8 cellular contexts compared by ENCODE assay signal in genomic region chr5:141507387-141508091, GRCh38. TPM values are rescaled to one million over a fixed set of nuclear protein-coding genes. Genes with fewer than 3 reads are reported as not detected.
DNase-seq lines count a peak whose midpoint lies in the region; TF ChIP-seq lines count a peak whose summit lies in the region.

No MANE protein-coding gene starts in this region.

- peak overlapping the region; percentile 94 for H3K4me2 ChIP-seq in OCI-LY7 (ENCODE audit: low read length)

- H4K20me1 ChIP-seq in OCI-LY7 (ENCODE audit: insufficient read depth, low read length) = no peaks in the 10 kb centered on the region

- H3K36me3 ChIP-seq in GM06990 (ENCODE audit: control insufficient read depth, insufficient read depth, low read length) (peaks cover 2% of the 10 kb centered on the region; the same call in 1 of the 2 replicates), OCI-LY7 (ENCODE audit: insufficient read depth, low read length) (peaks cover 50% of the 10 kb centered on the region), cardiac muscle cell (no peaks in the 10 kb centered on the region), testis (ENCODE audit: low read depth, missing control alignments) (no peaks in the 10 kb centered on the region)

- intact Hi-C loops in OCI-LY7 (cut with micrococcal nuclease; ENCODE audit: unreplicated experiment) = loop anchor here (1.0 to 2.0 kb wide), 4 partner anchors 22 to 49 kb away; partner anchors contain the start of gene PCDHGC3
- intact Hi-C loops in testis (cut with DNase I; ENCODE audit: low total_unique reads) = no loop called here

- H3K79me2 ChIP-seq in OCI-LY7 (ENCODE audit: insufficient read depth, low read depth, low read length) = peaks cover 15% of the 10 kb centered on the region; the same call in 1 of the 2 replicates

- BruUV-seq in OCI-LY7 (replicated peaks; lab: Mats Ljungman, UMichigan) = no TSS peak

- H3K9me3 ChIP-seq in OCI-LY7 (ENCODE audit: low read length) (no peaks in the 10 kb centered on the region), cardiac muscle cell (ENCODE audit: low read depth) (no peaks in the 10 kb centered on the region), testis (no peaks in the 10 kb centered on the region)

- H3K9me2 ChIP-seq in OCI-LY7 (ENCODE audit: insufficient read depth, low read length) = no peaks in the 10 kb centered on the region

- 41 to 52% methylated on average over 10 to 11 of the region's 11 CpGs for WGBS in testis, 2 donors

- H3K27me3 ChIP-seq in GM06990 (replicated peaks; ENCODE audit: control insufficient read depth, insufficient read depth, low read length) (no peaks in the 10 kb centered on the region), cardiac muscle cell (no peaks in the 10 kb centered on the region), testis (no peaks in the 10 kb centered on the region)

- peak; percentile 74 for DNase-seq in GM06990 (ENCODE audit: extremely low read depth, insufficient read length)
- DNase-seq in HFF-Myc (ENCODE audit: extremely low read depth, low read depth) = peak; percentile 75
- peak; percentile 90 for DNase-seq in OCI-LY7 (ENCODE audit: low spot score)
- DNase-seq in cardiac muscle cell (ENCODE audit: low read depth in 1 of 2, low spot score in 1 of 2) = peak; percentile 37 to 91
- DNase-seq in testis = peak; percentile 57
- no peak for DNase-seq in activated naive CD4-positive, alpha-beta T cell treated with Interleukin-2 at 50 U/mL for 16 hours
- DNase-seq in T-helper 1 cell = no peak
- DNase-seq in DMS114 treated with DMSO at 0.1 percent for 48 hours (lab: John Stamatoyannopoulos, UW; ENCODE audit: unreplicated experiment) = no peak

- TF ChIP-seq CTCF in GM06990 (IDR thresholded peaks at IDR 0.05; ENCODE audit: insufficient read depth, low read length, poor library complexity, severe bottlenecking) (no peak), HFF-Myc (IDR thresholded peaks at IDR 0.05; ENCODE audit: low read depth, low read length, missing control alignments) (no peak), OCI-LY7 (conservative IDR thresholded peaks at IDR 0.05; ENCODE audit: low read length) (no peak), cardiac muscle cell (IDR thresholded peaks at IDR 0.05; ENCODE audit: low read depth, low read length) (no peak), testis (IDR thresholded peaks at IDR 0.05) (no peak)

- POLR2A ChIA-PET in OCI-LY7 (lab: Charles Lee) = interaction anchor here (0.6 to 17.7 kb wide), 13 partner anchors 8 to 898 kb away, joined by 3 to 328 read pairs (median 5); partner anchors contain the start of genes PCDHGB3, PCDHGC3, PCDHGC4 and PCDHGC5

- H3K4me1 ChIP-seq in OCI-LY7 (ENCODE audit: insufficient read depth, low read length, poor library complexity, severe bottlenecking) (peaks cover 96% of the 10 kb centered on the region), cardiac muscle cell (ENCODE audit: low read depth) (peaks cover 16% of the 10 kb centered on the region), testis (peaks cover 14% of the 10 kb centered on the region)

- H3K4me3 ChIP-seq in GM06990 (replicated peaks; ENCODE audit: low read depth, low read length) (peak overlapping the region; percentile 31), HFF-Myc (replicated peaks; ENCODE audit: low read depth, low read length) (no peak overlapping the region; the same call in 1 of the 2 replicates), OCI-LY7 (ENCODE audit: low read depth, low read length, poor library complexity, severe bottlenecking) (peak overlapping the region; percentile 65), cardiac muscle cell (no peak overlapping the region), testis (no peak overlapping the region)

- no peak for TF ChIP-seq POLR2A in testis (IDR thresholded peaks at IDR 0.05)

- CTCF ChIA-PET in OCI-LY7 (lab: Charles Lee; ENCODE audit: unreplicated experiment) = interaction anchor here (0.8 to 9.6 kb wide), 6 partner anchors 19 to 42 kb away, joined by 3 to 138 read pairs (median 4); partner anchors contain the start of gene PCDHGC3

- H2AFZ ChIP-seq in OCI-LY7 (ENCODE audit: low read length) = no peak overlapping the region

- H3K27ac ChIP-seq in OCI-LY7 (ENCODE audit: low read depth, low read length, poor library complexity, severe bottlenecking) (peak overlapping the region; percentile 99), cardiac muscle cell (peak overlapping the region; percentile 61), testis (peak overlapping the region; percentile 27 to 71)

RNA-seq across cellular contexts. Expression of gene PCDHGC5, which starts 18.7 kb away (rescaled TPM):
- total RNA-seq in OCI-LY7 (2014; rRNA removed; shearing (Covaris generic)) = 3.0 and 4.4 TPM in 2 replicates
- total RNA-seq in OCI-LY7 (2022) (5.0 and 5.4 TPM in 2 replicates), cardiac muscle cell (0.74 and 2.2 TPM in 2 replicates), testis (1 to 10 TPM; 4.9 to 5.4 TPM)
- polyA plus RNA-seq in cardiac muscle cell (not detected in 2 replicates), testis (ENCODE audit: insufficient read depth, low read depth, low replicate concordance) (0.50 TPM)

RNA-seq across cellular contexts. Expression of gene PCDHGC4, which starts 22.7 kb away (rescaled TPM):
- total RNA-seq in OCI-LY7 (2014; rRNA removed; shearing (Covaris generic)) = 6.3 and 8.4 TPM in 2 replicates
- total RNA-seq in OCI-LY7 (2022) (6.4 and 7.0 TPM in 2 replicates), cardiac muscle cell (1.1 and 7.9 TPM in 2 replicates), testis (1 to 10 TPM; 6.1 TPM)
- polyA plus RNA-seq in cardiac muscle cell (0.84 and 2.9 TPM in 2 replicates), testis (ENCODE audit: insufficient read depth, low read depth, low replicate concordance) (0.57 TPM)

RNA-seq across cellular contexts. Expression of gene PCDHGC3, which starts 31.8 kb away (rescaled TPM):
- total RNA-seq in OCI-LY7 (2014; rRNA removed; shearing (Covaris generic)) = 20.4 and 27.2 TPM in 2 replicates
- 59.7 and 60.0 TPM in 2 replicates for total RNA-seq in OCI-LY7 (2022)
- 23.6 and 29.9 TPM in 2 replicates for total RNA-seq in cardiac muscle cell
- 23.0 and 29.8 TPM in 2 replicates for polyA plus RNA-seq in cardiac muscle cell
- 10 to 100 TPM; 14.5 to 29.4 TPM for total RNA-seq in testis
- 61.1 TPM for polyA plus RNA-seq in testis (ENCODE audit: insufficient read depth, low read depth, low replicate concordance)

Comparison
In these comparisons a context has a peak if more than half of its experiments do, and no peak if none do; other contexts are left out.
1. DNase-seq: peak in GM06990 (single experiment), HFF-Myc (single experiment), OCI-LY7 (single experiment), cardiac muscle cell (2 of 2) and testis (single experiment); none in activated naive CD4-positive, alpha-beta T cell treated with Interleukin-2 at 50 U/mL for 16 hours (single experiment), T-helper 1 cell (0 of 5) and DMS114 treated with DMSO at 0.1 percent for 48 hours (single experiment).
2. H3K4me3 ChIP-seq: peak in GM06990 (single experiment) and OCI-LY7 (single experiment); none in HFF-Myc (single experiment), cardiac muscle cell (single experiment) and testis (0 of 2).
3. H3K27ac ChIP-seq: peak in every context shown above with its lines; median percentile 99 in OCI-LY7; 61 in cardiac muscle cell; 49 in testis.